ENCODE assay signal across 8 cellular contexts in the genomic region with DNA sequence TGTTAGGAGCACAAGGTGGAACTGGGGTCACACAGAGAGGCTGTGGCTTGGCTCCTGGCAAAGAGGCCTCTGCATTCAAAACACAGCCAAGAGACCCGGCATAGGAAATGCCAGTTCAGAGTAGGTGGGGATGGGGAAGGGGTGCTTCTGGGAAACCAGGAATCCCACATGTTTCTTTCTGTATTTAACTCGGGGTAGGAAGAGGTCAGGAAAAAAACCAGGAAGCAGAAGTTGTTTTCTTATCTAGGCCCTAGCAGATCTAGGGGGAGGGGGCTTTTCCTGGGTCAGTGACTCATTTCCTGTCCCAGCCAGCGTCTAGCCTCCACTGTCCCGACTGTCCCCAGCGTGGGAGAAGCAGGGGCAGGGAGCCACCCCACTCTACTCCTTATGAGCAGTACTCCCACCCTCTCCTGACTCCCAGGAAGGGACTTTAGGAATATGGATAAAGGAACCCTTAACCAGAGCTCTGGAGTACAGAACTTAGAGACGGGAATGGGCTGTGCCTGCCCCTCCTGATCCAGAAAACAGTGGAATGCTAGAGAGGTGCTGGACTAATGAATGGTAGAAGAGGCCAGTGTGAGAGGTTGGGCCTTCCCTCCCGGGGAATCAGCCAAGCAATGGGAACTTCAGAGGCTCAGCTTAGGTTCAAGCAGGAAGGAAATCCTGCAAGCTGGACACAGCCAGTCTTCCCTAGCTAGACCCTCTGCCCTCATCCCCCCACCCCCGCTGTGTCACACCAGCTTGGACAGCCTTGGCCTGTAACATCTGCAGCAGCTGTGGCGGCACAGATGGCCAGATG. TPM values are rescaled to one million over a fixed set of nuclear protein-coding genes. Genes with fewer than 3 reads are reported as not detected.
DNase-seq lines count a peak whose midpoint lies in the region; ATAC-seq and TF ChIP-seq lines count a peak whose summit lies in the region.

No MANE protein-coding gene starts in this region.

- in situ Hi-C loops in transverse colon (cut with MboI; ENCODE audit: low pct_ligation_motif_present in 1 of 4, low pct_unique_long_range_greater_than_20kb in 1 of 4, low sequenced_read_pairs in 3 of 4) (no loop called here), GM13977 (cut with MboI; ENCODE audit: low pct_unique_long_range_greater_than_20kb, low sequenced_read_pairs, unreplicated experiment) (no loop called here)

- H3K27ac Mint-ChIP-seq in Caco-2 (ENCODE audit: unreplicated experiment): peak overlapping the region; percentile 84
- H3K27ac Mint-ChIP-seq in chondrocyte (ENCODE audit: unreplicated experiment): peak overlapping the region; percentile 99

- CTCF ChIA-PET in Caco-2 (lab: Charles Lee): interaction anchor here (0.8 to 1.3 kb wide), 2 partner anchors 19 to 47 kb away, joined by 3 read pairs; a partner anchor contains a TSS

- H3K9ac ChIP-seq in NT2/D1 (ENCODE audit: insufficient read length, low read depth): peak overlapping the region; percentile 58

- no peak for TF ChIP-seq EP300 in transverse colon (IDR thresholded peaks at IDR 0.05; ENCODE audit: low read depth)

- H3K36me3 Mint-ChIP-seq in Caco-2 (ENCODE audit: insufficient read depth, unreplicated experiment) (peaks cover 6% of the 10 kb centered on the region), chondrocyte (ENCODE audit: low read depth) (peaks cover 22% of the 10 kb centered on the region)

- POLR2A ChIA-PET in Caco-2 (lab: Charles Lee): interaction anchor here (0.8 kb wide), 1 partner anchor 13 kb away, joined by 3 read pairs; a partner anchor contains a TSS

- H3K4me1 Mint-ChIP-seq in Caco-2 (ENCODE audit: low read depth, unreplicated experiment): peaks cover 15% of the 10 kb centered on the region
- peaks cover 69% of the 10 kb centered on the region for H3K4me1 Mint-ChIP-seq in chondrocyte (ENCODE audit: low read depth)

- H3K27me3 ChIP-seq in Caco-2 (replicated peaks; ENCODE audit: control insufficient read depth, insufficient read depth, low read length) (no peaks in the 10 kb centered on the region), NT2/D1 (ENCODE audit: insufficient read depth, insufficient read length) (no peaks in the 10 kb centered on the region), lung (ENCODE audit: control insufficient read depth, insufficient read depth) (no peaks in the 10 kb centered on the region), transverse colon (peaks cover 23% of the 10 kb centered on the region)

- TF ChIP-seq CTCF in Caco-2 (IDR thresholded peaks at IDR 0.05; ENCODE audit: insufficient read depth in 1 of 2, low read depth in 1 of 2, low read length in 1 of 2, severe bottlenecking in 1 of 2, unreplicated experiment in 1 of 2): no peak
- no peak for TF ChIP-seq CTCF in chondrocyte (IDR thresholded peaks at IDR 0.05)
- no peak for TF ChIP-seq CTCF in lung (IDR thresholded peaks at IDR 0.05; ENCODE audit: control extremely low read depth, extremely low read depth)
- no peak for TF ChIP-seq CTCF in transverse colon (IDR thresholded peaks at IDR 0.05)
- no peak for TF ChIP-seq CTCF in GM13977 (IDR thresholded peaks at IDR 0.05; ENCODE audit: extremely low read depth, insufficient read depth, missing control alignments)

- ATAC-seq in lung (ENCODE audit: insufficient read depth, low FRiP score) (peak; percentile 19), GM18870 (IDR thresholded peaks at IDR 0.05; ENCODE audit: unreplicated experiment) (no peak)

- H3K36me3 ChIP-seq in Caco-2 (ENCODE audit: control insufficient read depth, insufficient read depth, low read length) (no peaks in the 10 kb centered on the region), NT2/D1 (ENCODE audit: insufficient read depth, insufficient read length, low read length) (peaks cover 82% of the 10 kb centered on the region), lung (ENCODE audit: control insufficient read depth in 2 of 2, insufficient read depth in 2 of 2, low read length in 2 of 2) (peaks cover 0 to 9% of the 10 kb centered on the region in 2 donors), transverse colon (no peaks in the 10 kb centered on the region)

- BruUV-seq in Caco-2 (replicated peaks; lab: Mats Ljungman, UMichigan): no TSS peak

- 5 to 7% methylated on average over 9 of the region's 9 CpGs for WGBS in lung, 2 donors
- WGBS in transverse colon (ENCODE audit: low coverage in 1 of 2), 2 donors: 19 to 25% methylated on average over 3 to 9 of the region's 9 CpGs

- TF ChIP-seq POLR2A in transverse colon (IDR thresholded peaks at IDR 0.05): no peak

- H3K4me3 ChIP-seq in Caco-2 (ENCODE audit: low read depth, low read length) (no peak overlapping the region), NT2/D1 (ENCODE audit: insufficient read length, low read depth) (no peak overlapping the region), lung (no peak overlapping the region), transverse colon (no peak overlapping the region)

- H3K4me1 ChIP-seq in Caco-2 (peaks cover 25% of the 10 kb centered on the region), NT2/D1 (ENCODE audit: insufficient read depth, insufficient read length) (peaks cover 46% of the 10 kb centered on the region), lung (ENCODE audit: control insufficient read depth in 2 of 2, insufficient read depth in 2 of 2, low read length in 2 of 2) (peaks cover 0 to 38% of the 10 kb centered on the region in 2 donors), transverse colon (peaks cover 38 to 79% (median 60%) of the 10 kb centered on the region in 4 donors)

- H3K9me3 Mint-ChIP-seq in Caco-2 (ENCODE audit: unreplicated experiment) (no peaks in the 10 kb centered on the region), chondrocyte (ENCODE audit: low read depth) (no peaks in the 10 kb centered on the region)

- peak overlapping the region; percentile 75 to 95 for H3K27ac ChIP-seq in lung (ENCODE audit: low read depth in 1 of 2, low read length in 1 of 2)
- H3K27ac ChIP-seq in transverse colon: peak overlapping the region; percentile 80 to 94 (median 90)

- no peak for DNase-seq in Caco-2
- no peak for DNase-seq in NT2/D1 (ENCODE audit: low read depth, low spot score)
- no peak for DNase-seq in chondrocyte (ENCODE audit: low spot score)
- peak; percentile 54 for DNase-seq in lung (ENCODE audit: low spot score)
- DNase-seq in transverse colon: no peak
- no peak for DNase-seq in GM13977 (ENCODE audit: low spot score)
- DNase-seq in DMS79 (lab: John Stamatoyannopoulos, UW): no peak

- H3K9me3 ChIP-seq in Caco-2 (no peaks in the 10 kb centered on the region), NT2/D1 (ENCODE audit: insufficient read depth, low read length) (no peaks in the 10 kb centered on the region), lung (ENCODE audit: control insufficient read depth in 2 of 2, insufficient read depth in 1 of 2, low read length in 1 of 2) (peaks cover 0 to 2% of the 10 kb centered on the region in 2 donors), transverse colon (no peaks in the 10 kb centered on the region)

- H3K4me3 Mint-ChIP-seq in Caco-2 (ENCODE audit: unreplicated experiment) (no peak overlapping the region), chondrocyte (ENCODE audit: unreplicated experiment) (peak overlapping the region; percentile 65)

- intact Hi-C loops in Caco-2 (cut with micrococcal nuclease; ENCODE audit: unreplicated experiment) (no loop called here), transverse colon (cut with DNase I; ENCODE audit: low total_unique reads) (no loop called here)

- no peaks in the 10 kb centered on the region for H3K27me3 Mint-ChIP-seq in Caco-2 (ENCODE audit: insufficient read depth, unreplicated experiment)
- H3K27me3 Mint-ChIP-seq in chondrocyte (ENCODE audit: low read depth): no peaks in the 10 kb centered on the region

RNA-seq across cellular contexts. Expression of a gene that starts 5.7 kb away (rescaled TPM):
- 11.8 and 11.9 TPM in 2 replicates for total RNA-seq in Caco-2 (2022)
- 57.9 to 72.6 TPM (median 58.9 TPM) in 3 replicates for total RNA-seq in chondrocyte
- 10 to 100 TPM in 1 of 2 donors, 1 to 10 TPM in 1; 10.0 to 26.0 TPM for total RNA-seq in lung
- polyA plus RNA-seq in lung: 10 to 100 TPM; 21.8 to 33.1 TPM
- total RNA-seq in transverse colon: 10 to 100 TPM in 3 of 4 donors, 1 to 10 TPM in 1; 3.0 to 19.1 (median 12.2) TPM

RNA-seq across cellular contexts. Expression of a gene that starts 9.8 kb away (rescaled TPM):
- total RNA-seq in Caco-2 (2022): 72.6 and 79.3 TPM in 2 replicates
- 45.6 to 60.4 TPM (median 46.2 TPM) in 3 replicates for total RNA-seq in chondrocyte
- 10 to 100 TPM; 39.9 to 79.0 TPM for total RNA-seq in lung
- 10 to 100 TPM; 19.1 to 30.6 TPM for polyA plus RNA-seq in lung
- total RNA-seq in transverse colon: 10 to 100 TPM; 17.7 to 55.0 (median 39.5) TPM

RNA-seq across cellular contexts. Expression of a gene that starts 12.9 kb away (rescaled TPM):
- total RNA-seq in Caco-2 (2022): 29.1 and 33.2 TPM in 2 replicates
- total RNA-seq in chondrocyte: 26.4 to 35.6 TPM (median 32.3 TPM) in 3 replicates
- total RNA-seq in lung: 10 to 100 TPM; 27.3 to 31.2 TPM
- 10 to 100 TPM; 31.0 to 33.7 TPM for polyA plus RNA-seq in lung
- total RNA-seq in transverse colon: 10 to 100 TPM in 2 of 4 donors, 1 to 10 TPM in 2; 3.2 to 22.2 (median 15.3) TPM

RNA-seq across cellular contexts. Expression of a gene that starts 47.0 kb away (rescaled TPM):
- total RNA-seq in Caco-2 (2022) (not detected in 2 replicates), chondrocyte (1.3 to 11.7 TPM (median 1.6 TPM) in 3 replicates), lung (under 1 TPM; 0.15 to 0.20 TPM), transverse colon (not detected)
- under 1 TPM; 0.04 to 0.18 TPM for polyA plus RNA-seq in lung

RNA-seq across cellular contexts. Expression of a gene that starts 52.8 kb away (rescaled TPM):
- 15.8 and 18.8 TPM in 2 replicates for total RNA-seq in Caco-2 (2022)
- 18.7 to 21.2 TPM (median 20.6 TPM) in 3 replicates for total RNA-seq in chondrocyte
- total RNA-seq in lung: 10 to 100 TPM; 30.3 to 40.8 TPM
- 10 to 100 TPM in 1 of 2 donors, 1 to 10 TPM in 1; 9.2 to 24.1 TPM for polyA plus RNA-seq in lung
- 10 to 100 TPM; 32.6 to 43.6 (median 39.1) TPM for total RNA-seq in transverse colon
